In genomic region chr11:95816037-95816436, GRCh38 we compare ENCODE assay signal across 21 cellular contexts. TPM values are rescaled to one million over a fixed set of nuclear protein-coding genes. Genes with fewer than 3 reads are reported as not detected.
DNase-seq lines count a peak whose midpoint lies in the region; ATAC-seq, FAIRE-seq and TF ChIP-seq lines count a peak whose summit lies in the region.
"Had no signal": no experiment of that assay in that cellular context is flagged by ENCODE, and none has a peak within 500 bp of the region (broad histone marks: within the 10 kb centered on the region; RNA-seq: fewer than 3 reads in every experiment).

No MANE protein-coding gene starts in this region.

- TF ChIP-seq POLR2A in GM12891 (IDR thresholded peaks at IDR 0.05; ENCODE audit: low read depth, low read length) = no peak

- H3K36me3 Mint-ChIP-seq in stimulated activated naive B cell treated with anti-CD40 and anti-IgM and Interleukin-4, amounts not matched to agents 10 μg/mL and 1 μg/mL and 100 μg/mL, for 72 hours = peaks cover 25 to 38% of the 10 kb centered on the region in 2 donors

- TF ChIP-seq CTCF in osteoblast (IDR thresholded peaks at IDR 0.05; ENCODE audit: extremely low read depth, low read depth, low read length) = no peak

- no peaks in the 10 kb centered on the region for H4K20me1 ChIP-seq in osteoblast (ENCODE audit: insufficient read depth, low read length)

- peaks cover 0 to 1% of the 10 kb centered on the region in 2 donors for H3K9me3 Mint-ChIP-seq in stimulated activated naive B cell treated with anti-CD40 and anti-IgM and Interleukin-4, amounts not matched to agents 10 μg/mL and 1 μg/mL and 100 μg/mL, for 72 hours
- H3K9me3 Mint-ChIP-seq: CD14-positive monocyte had no signal

- no peak overlapping the region for H3K4me3 Mint-ChIP-seq in stimulated activated naive B cell treated with anti-CD40 and anti-IgM and Interleukin-4, amounts not matched to agents 10 μg/mL and 1 μg/mL and 100 μg/mL, for 72 hours
- H3K4me3 Mint-ChIP-seq: CD14-positive monocyte had no signal

- H3K27ac Mint-ChIP-seq in stimulated activated naive B cell treated with anti-CD40 and anti-IgM and Interleukin-4, amounts not matched to agents 10 μg/mL and 1 μg/mL and 100 μg/mL, for 72 hours = peak overlapping the region; percentile 14

- H3K4me2 ChIP-seq in osteoblast (ENCODE audit: insufficient read depth, low read length) = no peak overlapping the region
- H3K4me2 ChIP-seq: PC-9 had no signal

- ATAC-seq in GM18868 (IDR thresholded peaks at IDR 0.05; ENCODE audit: unreplicated experiment) = peak; percentile 91
- peak; percentile 70 for ATAC-seq in HG03432 (IDR thresholded peaks at IDR 0.05; ENCODE audit: unreplicated experiment)
- ATAC-seq in stimulated activated naive B cell treated with anti-CD40 and anti-IgM and Interleukin-4, amounts not matched to agents 10 μg/mL and 1 μg/mL and 100 μg/mL, for 72 hours (replicated peaks) = peak; percentile 75 to 92
- no peak for ATAC-seq in HG02759 (IDR thresholded peaks at IDR 0.05; ENCODE audit: unreplicated experiment)

- no peaks in the 10 kb centered on the region for H3K79me2 ChIP-seq in osteoblast (ENCODE audit: insufficient read depth, low read length)

- H3K27me3 Mint-ChIP-seq in stimulated activated naive B cell treated with anti-CD40 and anti-IgM and Interleukin-4, amounts not matched to agents 10 μg/mL and 1 μg/mL and 100 μg/mL, for 72 hours = no peaks in the 10 kb centered on the region

- H3K4me3 ChIP-seq in osteoblast (ENCODE audit: insufficient read depth, low read length) = no peak overlapping the region
- H3K4me3 ChIP-seq: PC-9, SJSA1 had no signal

- no peak overlapping the region for H3K27ac ChIP-seq in osteoblast (ENCODE audit: low read depth, low read length)
- H3K27ac ChIP-seq: PC-9, SJSA1 had no signal

- DNase-seq in GM12891 (ENCODE audit: insufficient read length, low spot score) (no peak), osteoblast (ENCODE audit: insufficient read length, low spot score, missing footprints) (no peak)
- DNase-seq in stimulated activated naive B cell treated with anti-CD40 and anti-IgM and Interleukin-4, amounts not matched to agents 10 μg/mL and 1 μg/mL and 100 μg/mL, for 72 hours = peak; percentile 2
- no peak for DNase-seq in effector CD8-positive, alpha-beta T cell (lab: John Stamatoyannopoulos, UW)
- DNase-seq: ACHN, AML-193, DMS 273 treated with DMSO at 0.1 percent for 48 hours, GF-D8, KBM-7, MV-4-11, NCI-H1417 treated with DMSO at 0.1 percent for 48 hours, NCI-H2029, NCI-H2171, NCI-H446, PC-9, SW 1271 had no signal

- peak; percentile 5 for FAIRE-seq in GM12891 (lab: Jason Lieb, UNC)

- no peaks in the 10 kb centered on the region for H3K4me1 ChIP-seq in osteoblast (ENCODE audit: insufficient read depth, low read length)
- H3K4me1 ChIP-seq: SJSA1 had no signal

- H3K9me3 ChIP-seq in osteoblast (ENCODE audit: low read depth, low read length) = no peaks in the 10 kb centered on the region
- H3K9me3 ChIP-seq: SJSA1 had no signal

- no peak overlapping the region for H2AFZ ChIP-seq in osteoblast (ENCODE audit: low read length)
- H2AFZ ChIP-seq: PC-9 had no signal

- H3K36me3 ChIP-seq in osteoblast (ENCODE audit: insufficient read depth, low read length) = peaks cover 4% of the 10 kb centered on the region

- no peaks in the 10 kb centered on the region for H3K27me3 ChIP-seq in osteoblast (ENCODE audit: insufficient read depth, low read length)
- H3K27me3 ChIP-seq: SJSA1 had no signal

- H3K4me1 Mint-ChIP-seq in stimulated activated naive B cell treated with anti-CD40 and anti-IgM and Interleukin-4, amounts not matched to agents 10 μg/mL and 1 μg/mL and 100 μg/mL, for 72 hours = peaks cover 6 to 10% of the 10 kb centered on the region in 2 donors
- H3K4me1 Mint-ChIP-seq: CD14-positive monocyte had no signal

TF ChIP-seq in GM12891, 5 proteins besides CTCF, POLR2A, EP300 and RAD21:
- TF ChIP-seq TAF1 (IDR thresholded peaks at IDR 0.05; ENCODE audit: low read depth, low read length) = no peak
- peak; percentile 36; the same call in 1 of the 2 replicates for TF ChIP-seq SPI1 (IDR thresholded peaks at IDR 0.05; ENCODE audit: low read depth, low read length)
- TF ChIP-seq POLR2AphosphoS5 (IDR thresholded peaks at IDR 0.05; ENCODE audit: low read depth, low read length) = no peak
- TF ChIP-seq PAX5 (IDR thresholded peaks at IDR 0.05; ENCODE audit: insufficient read depth, low read length, severe bottlenecking) = no peak

RNA-seq across cellular contexts. Expression of gene CEP57, which starts 25.7 kb away (rescaled TPM):
- 34.2 TPM for polyA plus RNA-seq in GM12891 (2012; ENCODE audit: low read depth, missing spikeins)
- 42.7 and 51.9 TPM in 2 replicates for total RNA-seq in osteoblast

RNA-seq across cellular contexts. Expression of gene FAM76B, which starts 26.5 kb away (rescaled TPM):
- 19.0 TPM for polyA plus RNA-seq in GM12891 (2012; ENCODE audit: low read depth, missing spikeins)
- 26.8 and 37.1 TPM in 2 replicates for total RNA-seq in osteoblast
